Comparison of ENCODE assay signal across 1 cellular context in the genomic region with DNA sequence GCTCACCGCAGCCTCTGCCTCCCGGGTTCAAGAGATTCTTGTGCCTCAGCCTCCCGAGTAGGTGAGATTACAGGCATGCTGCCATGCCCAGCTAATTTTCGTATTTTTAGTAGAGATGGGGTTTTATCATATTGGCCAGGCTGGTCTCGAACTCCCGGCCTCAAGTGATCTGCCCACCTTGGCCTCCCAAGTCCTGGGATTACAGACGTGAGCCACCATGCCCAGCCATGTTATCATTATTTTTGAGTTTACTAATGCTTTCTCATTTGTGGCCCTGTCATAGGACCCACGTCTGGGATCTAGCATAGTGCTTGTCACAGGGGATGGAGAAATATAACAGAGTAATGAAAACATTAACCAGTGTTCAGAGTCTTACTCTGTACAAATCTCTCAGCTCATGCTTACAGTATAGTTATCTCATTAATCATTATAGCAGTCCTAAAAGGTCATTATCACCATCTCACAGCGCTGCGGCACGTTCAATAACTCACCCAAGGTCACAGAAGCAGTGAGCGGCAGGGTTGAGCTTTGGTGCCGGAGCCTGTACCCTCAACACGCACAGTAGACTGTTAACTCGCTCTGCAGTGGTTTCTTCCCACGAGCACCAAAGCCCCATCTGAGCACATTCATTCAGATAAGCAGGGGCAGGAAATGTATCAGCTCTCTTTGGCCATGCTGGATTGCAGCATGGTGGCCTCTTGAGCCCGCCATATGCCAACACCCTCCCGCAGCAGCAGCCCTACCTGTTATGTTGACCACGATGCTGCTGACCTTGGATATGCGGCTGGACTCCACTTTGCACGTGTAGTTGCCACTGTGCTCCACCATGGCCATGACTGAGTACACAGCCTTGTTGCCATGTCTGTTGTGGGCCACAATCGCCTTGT.
TF ChIP-seq lines count a peak whose summit lies in the region.

No MANE protein-coding gene starts in this region.

TF ChIP-seq in endothelial cell of umbilical vein, 7 proteins besides CTCF, POLR2A, EP300 and RAD21 (continued from another document):
- no peak for TF ChIP-seq EZH2 (IDR thresholded peaks at IDR 0.05; ENCODE audit: borderline replicate concordance, low read depth, low read length, severe bottlenecking)
- no peak for TF ChIP-seq FOS (IDR thresholded peaks at IDR 0.05; ENCODE audit: borderline replicate concordance, insufficient read depth, low read length)
- no peak for TF ChIP-seq GATA2 (IDR thresholded peaks at IDR 0.05; ENCODE audit: insufficient read depth, insufficient read length, low read depth, low read length)
- no peak for TF ChIP-seq POLR2AphosphoS5 (IDR thresholded peaks at IDR 0.05; ENCODE audit: insufficient read depth, low read depth, low read length)
